8 cellular contexts compared by ENCODE assay signal in the genomic region with DNA sequence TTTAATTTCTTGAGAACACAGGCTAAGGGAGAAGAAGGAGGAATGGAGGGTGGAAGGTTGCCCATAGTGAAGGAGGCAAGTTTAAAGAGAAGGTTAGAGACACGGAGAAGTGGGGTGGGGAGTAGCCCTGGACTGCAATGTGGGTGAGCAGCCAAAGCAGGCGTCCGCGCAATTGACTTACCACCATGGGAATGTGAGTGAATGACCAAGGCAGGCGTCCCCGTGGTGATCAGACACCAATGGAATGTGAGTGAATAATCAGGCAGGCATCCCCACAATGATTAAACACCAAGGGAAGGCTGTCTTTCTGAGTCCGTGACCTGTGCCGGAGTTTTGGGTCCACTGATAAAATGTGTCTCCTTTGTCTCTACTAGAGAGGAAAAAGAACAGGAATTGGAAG.
DNase-seq lines count a peak whose midpoint lies in the region; FAIRE-seq and TF ChIP-seq lines count a peak whose summit lies in the region.
"Not testable (repeated sequence)": the region's sequence is repeated elsewhere in the genome, so short reads cannot be mapped to it uniquely, and the experiment has no call there.

No MANE protein-coding gene starts in this region.

- peak overlapping the region; percentile 36 for H3K4me3 Mint-ChIP-seq in astrocyte (ENCODE audit: unreplicated experiment)

- H4K20me1 ChIP-seq in astrocyte (ENCODE audit: insufficient read depth, low read length) = not testable (repeated sequence)

- peak overlapping the region; percentile 97 for H3K27ac Mint-ChIP-seq in astrocyte (ENCODE audit: unreplicated experiment)

- H3K4ac ChIP-seq in trophoblast cell (ENCODE audit: low read depth, low read length) = not testable (repeated sequence)

- intact Hi-C loops in kidney (cut with DNase I) = not testable (repeated sequence)

- CTCF ChIA-PET in RWPE1 (lab: Yijun Ruan, JAX) = not testable (repeated sequence)

- H4K12ac ChIP-seq in trophoblast cell (ENCODE audit: low read depth, low read length) = not testable (repeated sequence)

- not testable (repeated sequence) for FAIRE-seq in astrocyte (lab: Jason Lieb, UNC); kidney (lab: Jason Lieb, UNC)

- H3K27me3 Mint-ChIP-seq in astrocyte (ENCODE audit: low read depth, unreplicated experiment) = not testable (repeated sequence)

- DNase-seq in AG10803 (ENCODE audit: low read depth) = peak; percentile 7
- DNase-seq in H4 (ENCODE audit: low spot score) = peak; percentile 78
- peak; percentile 5 for DNase-seq in LHCN-M2 (ENCODE audit: low read depth)
- DNase-seq in RWPE1 (ENCODE audit: low spot score) = peak; percentile 38
- DNase-seq in astrocyte (ENCODE audit: low read depth) = peak; percentile 87
- peak; percentile 80 for DNase-seq in epithelial cell of esophagus (ENCODE audit: low read depth)
- peak; percentile 51 for DNase-seq in kidney
- DNase-seq in trophoblast cell = peak; percentile 64 to 78

- H2BK5ac ChIP-seq in trophoblast cell (ENCODE audit: low read depth, low read length, poor library complexity) = not testable (repeated sequence)

- H3K27ac ChIP-seq in RWPE1; kidney (ENCODE audit: low read depth in 2 of 2, low read length in 2 of 2): not testable (repeated sequence)
- peak overlapping the region; percentile 55 for H3K27ac ChIP-seq in astrocyte (ENCODE audit: low read depth, low read length)
- peak overlapping the region; percentile 47 for H3K27ac ChIP-seq in trophoblast cell (ENCODE audit: low read depth, low read length)

- not testable (repeated sequence) for H3K4me3 ChIP-seq in AG10803 (ENCODE audit: low read length); astrocyte (ENCODE audit: insufficient read depth, low read depth, low read length); epithelial cell of esophagus (ENCODE audit: low read length); kidney (ENCODE audit: low read length in 2 of 2); trophoblast cell (ENCODE audit: low read depth, low read length)

- not testable (repeated sequence) for H2AK5ac ChIP-seq in trophoblast cell (ENCODE audit: low read length)

- not testable (repeated sequence) for H3K79me2 ChIP-seq in astrocyte (ENCODE audit: insufficient read depth, low read length); trophoblast cell (ENCODE audit: control insufficient read depth, insufficient read depth, low read length, poor library complexity)

- H4K91ac ChIP-seq in trophoblast cell (ENCODE audit: low read depth, low read length) = not testable (repeated sequence)

- not testable (repeated sequence) for H3K9me3 ChIP-seq in astrocyte (ENCODE audit: insufficient read depth, low read depth, low read length); kidney (ENCODE audit: control insufficient read depth in 1 of 2, low read length in 2 of 2); trophoblast cell (ENCODE audit: insufficient read depth, low read depth, low read length)

- H3K14ac ChIP-seq in trophoblast cell (ENCODE audit: low read length) = not testable (repeated sequence)

- H2BK120ac ChIP-seq in trophoblast cell (ENCODE audit: insufficient read depth, low read length, poor library complexity) = not testable (repeated sequence)

- not testable (repeated sequence) for H3K36me3 Mint-ChIP-seq in astrocyte (ENCODE audit: low read depth, unreplicated experiment)

- H3K4me1 Mint-ChIP-seq in astrocyte (ENCODE audit: low read depth, unreplicated experiment) = peaks cover 17% of the 10 kb centered on the region

- no CpG with 5 or more reads among the region's 8 CpGs for WGBS in trophoblast cell (ENCODE audit: extremely low coverage, insufficient coverage, insufficient read length)

- POLR2A ChIA-PET in RWPE1 (lab: Yijun Ruan, JAX; ENCODE audit: low non-redundant PET) = not testable (repeated sequence)

- H3K23ac ChIP-seq in trophoblast cell (ENCODE audit: low read length) = not testable (repeated sequence)

- not testable (repeated sequence) for H3K9me3 Mint-ChIP-seq in astrocyte (ENCODE audit: unreplicated experiment)

- not testable (repeated sequence) for H3K4me1 ChIP-seq in astrocyte (ENCODE audit: insufficient read depth, low read length); kidney (ENCODE audit: control insufficient read depth in 1 of 2, insufficient read depth in 1 of 2, low read depth in 1 of 2, low read length in 2 of 2); trophoblast cell (ENCODE audit: control insufficient read depth in 1 of 2, insufficient read depth in 2 of 2, low read length in 2 of 2)

- not testable (repeated sequence) for H3K79me1 ChIP-seq in trophoblast cell (ENCODE audit: low read length)

- not testable (repeated sequence) for H3K27me3 ChIP-seq in astrocyte (ENCODE audit: insufficient read depth, low read length); trophoblast cell (ENCODE audit: insufficient read depth, low read length)

- peak overlapping the region; percentile 69 for H3K4me2 ChIP-seq in astrocyte (ENCODE audit: low read length)
- not testable (repeated sequence) for H3K4me2 ChIP-seq in trophoblast cell (ENCODE audit: low read length)

- not testable (repeated sequence) for TF ChIP-seq CTCF in AG10803 (conservative IDR thresholded peaks at IDR 0.05; ENCODE audit: low read length); RWPE1 (conservative IDR thresholded peaks at IDR 0.05; ENCODE audit: low read depth); astrocyte (IDR thresholded peaks at IDR 0.05; ENCODE audit: insufficient read depth, low read depth, low read length); epithelial cell of esophagus (IDR thresholded peaks at IDR 0.05; ENCODE audit: insufficient read depth, low read depth, low read length, missing control alignments); kidney (IDR thresholded peaks at IDR 0.05; ENCODE audit: borderline replicate concordance, extremely low read depth, insufficient read depth)

- H3K36me3 ChIP-seq in astrocyte (ENCODE audit: insufficient read depth, low read length); kidney (ENCODE audit: control insufficient read depth in 1 of 2, insufficient read depth in 2 of 2, low read length in 2 of 2); trophoblast cell (ENCODE audit: control insufficient read depth in 1 of 2, insufficient read depth in 2 of 2, low read length in 2 of 2): not testable (repeated sequence)

- H2BK12ac ChIP-seq in trophoblast cell (ENCODE audit: low read length) = not testable (repeated sequence)

- peak overlapping the region; percentile 41 for H3K9ac ChIP-seq in astrocyte (ENCODE audit: low read length)
- H3K9ac ChIP-seq in kidney (ENCODE audit: low read length in 2 of 2); trophoblast cell (ENCODE audit: low read length): not testable (repeated sequence)

- H4K8ac ChIP-seq in trophoblast cell (ENCODE audit: low read depth, low read length) = not testable (repeated sequence)

- H2AFZ ChIP-seq in astrocyte (ENCODE audit: low read depth, low read length) = peak overlapping the region; percentile 64
- H2AFZ ChIP-seq in trophoblast cell (ENCODE audit: insufficient read depth, low read length, poor library complexity) = not testable (repeated sequence)

- H3K18ac ChIP-seq in trophoblast cell (ENCODE audit: low read length) = not testable (repeated sequence)

Comparison
In these comparisons a context has a peak if more than half of its experiments do, and no peak if none do; other contexts are left out.
1. DNase-seq: peak in every context shown above with its lines; median percentile 87 in astrocyte; 80 in epithelial cell of esophagus; 78 in H4; 71 in trophoblast cell; 51 in kidney; 38 in RWPE1; 7 in AG10803; 5 in LHCN-M2.